Comparison of ENCODE assay signal across 1 cellular context in genomic region chr3:171387047-171387446, GRCh38.
TF ChIP-seq lines count a peak whose summit lies in the region.

No MANE protein-coding gene starts in this region.

TF ChIP-seq in GM12878, 131 proteins besides CTCF, POLR2A, EP300 and RAD21 (continued from another document):
- TF ChIP-seq ZNF687 (IDR thresholded peaks at IDR 0.05) (peak; percentile 56; the same call in 1 of the 2 replicates), MTA2 (IDR thresholded peaks at IDR 0.05; ENCODE audit: low read depth) (0 out of 2 replicates have a peak, but pooled peaks have one; percentile 29), ESRRA (IDR thresholded peaks at IDR 0.05; ENCODE audit: low read length) (no peak), NR2F1 (conservative IDR thresholded peaks at IDR 0.05) (no peak), SKIL (IDR thresholded peaks at IDR 0.05; ENCODE audit: low read depth, poor library complexity, severe bottlenecking) (no peak), HDGF (IDR thresholded peaks at IDR 0.05) (no peak), ZNF274 (IDR thresholded peaks at IDR 0.05; ENCODE audit: insufficient read depth, insufficient read length) (no peak), NR2C1 (IDR thresholded peaks at IDR 0.05) (peak; percentile 37; the same call in 1 of the 2 replicates), TARDBP (IDR thresholded peaks at IDR 0.05; ENCODE audit: borderline replicate concordance) (no peak), SIN3A (IDR thresholded peaks at IDR 0.05; ENCODE audit: low read depth, low read length) (no peak)
